ENCODE assay signal across 15 cellular contexts in the genomic region with DNA sequence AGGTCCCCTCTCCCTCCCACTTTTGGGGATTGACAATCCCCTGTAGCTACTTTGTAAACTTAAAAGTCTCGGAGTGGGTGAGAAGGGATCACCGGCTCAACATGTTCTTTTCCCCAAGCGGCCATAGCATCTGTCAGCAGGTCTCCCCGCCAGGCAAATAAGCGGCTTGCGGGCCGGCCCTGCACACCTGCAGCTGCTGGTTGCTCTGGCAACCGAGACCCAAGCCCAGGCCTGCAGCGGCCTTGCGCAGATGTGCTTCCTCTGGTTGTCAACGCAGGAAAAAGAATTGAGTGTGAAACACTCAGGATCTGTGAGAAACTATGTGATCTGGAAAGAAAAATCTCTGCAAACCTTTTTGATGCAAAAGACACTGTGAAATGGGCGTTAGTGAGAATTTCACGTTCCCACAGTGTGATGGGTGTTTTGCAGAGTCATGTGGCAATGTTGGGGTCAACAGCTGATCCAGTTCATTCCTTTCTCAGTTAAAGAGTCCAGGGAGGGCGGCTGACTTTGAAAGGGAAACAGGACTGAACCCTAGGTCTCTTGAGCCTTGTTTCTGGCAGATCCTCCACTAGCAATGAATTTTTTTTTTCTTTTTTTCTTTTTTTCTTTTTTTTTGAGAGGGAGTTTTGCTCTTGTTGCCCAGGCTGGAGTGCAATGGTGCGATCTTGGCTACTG. TPM values are rescaled to one million over a fixed set of nuclear protein-coding genes. Genes with fewer than 3 reads are reported as not detected.
A peak's percentile ranks its signal among the peaks of the same experiment; 100 is the strongest.
DNase-seq lines count a peak whose midpoint lies in the region; ATAC-seq and TF ChIP-seq lines count a peak whose summit lies in the region.
"Had no signal": no experiment of that assay in that cellular context is flagged by ENCODE, and none has a peak within 500 bp of the region (broad histone marks: within the 10 kb centered on the region; RNA-seq: fewer than 3 reads in every experiment).

No MANE protein-coding gene starts in this region.

- H3K27ac Mint-ChIP-seq in activated CD4-positive, alpha-beta memory T cell treated with anti-CD3 and anti-CD28 coated beads, Interleukin-2, amount 10 ng/mL, durations not matched to agents 7 days and 5 days, result no peak overlapping the region
- no peak overlapping the region for H3K27ac Mint-ChIP-seq in activated CD4-positive, alpha-beta memory T cell treated with anti-CD3 and anti-CD28 coated beads for 36 hours
- no peak overlapping the region for H3K27ac Mint-ChIP-seq in glutamatergic neuron (ENCODE audit: unreplicated experiment)

- H4K20me1 ChIP-seq in OCI-LY3 (ENCODE audit: insufficient read depth, low read length), result no peaks in the 10 kb centered on the region

- peaks cover 3% of the 10 kb centered on the region for H3K36me3 Mint-ChIP-seq in activated CD4-positive, alpha-beta memory T cell treated with anti-CD3 and anti-CD28 coated beads, Interleukin-2, amount 10 ng/mL, durations not matched to agents 7 days and 5 days (ENCODE audit: low read depth)
- H3K36me3 Mint-ChIP-seq in activated CD4-positive, alpha-beta memory T cell treated with anti-CD3 and anti-CD28 coated beads for 36 hours, result peaks cover 3% of the 10 kb centered on the region
- no peaks in the 10 kb centered on the region for H3K36me3 Mint-ChIP-seq in glutamatergic neuron (ENCODE audit: unreplicated experiment)

- intact Hi-C loops in activated CD4-positive, alpha-beta memory T cell treated with anti-CD3 and anti-CD28 coated beads for 36 hours (cut with micrococcal nuclease), result loop anchor here (5.0 kb wide), 1 partner anchor 402 kb away; a partner anchor contains a TSS
- intact Hi-C loops in sciatic nerve (cut with DNase I), result no loop called here

- H3K4me1 ChIP-seq in OCI-LY3 (ENCODE audit: low read length) (peaks cover 45% of the 10 kb centered on the region), foreskin keratinocyte (peaks cover 11% of the 10 kb centered on the region)
- H3K4me1 ChIP-seq: parathyroid adenoma had no signal

- no peaks in the 10 kb centered on the region for H3K9me3 ChIP-seq in OCI-LY3 (ENCODE audit: insufficient read depth, low read length)
- H3K9me3 ChIP-seq: tibial artery had no signal

- H2AFZ ChIP-seq in OCI-LY3 (ENCODE audit: low read depth, low read length), result no peak overlapping the region
- H2AFZ ChIP-seq: parathyroid adenoma had no signal

- H3K27me3 ChIP-seq in OCI-LY3 (ENCODE audit: low read depth, low read length), result peaks cover 17% of the 10 kb centered on the region
- H3K27me3 ChIP-seq in foreskin keratinocyte, result no peaks in the 10 kb centered on the region

- H3K4me2 ChIP-seq in OCI-LY3 (ENCODE audit: low read length), result peak overlapping the region; percentile 80

- peak; percentile 14 for DNase-seq in activated CD4-positive, alpha-beta memory T cell treated with anti-CD3 and anti-CD28 coated beads, Interleukin-2, amount 10 ng/mL, durations not matched to agents 7 days and 5 days
- no peak for DNase-seq in activated CD4-positive, alpha-beta memory T cell treated with anti-CD3 and anti-CD28 coated beads for 36 hours
- DNase-seq in glutamatergic neuron (peak; percentile 26), sciatic nerve (ENCODE audit: low spot score) (no peak), foreskin keratinocyte (no peak), MV-4-11 (lab: John Stamatoyannopoulos, UW) (no peak), midbrain (lab: John Stamatoyannopoulos, UW) (no peak)
- DNase-seq: Calu3; erythroblast; KG1; NCI-H187 treated with DMSO at 0.1 percent for 48 hours; NK-92 treated with Interleukin-12 subunit alpha and Interleukin-12 subunit beta, amount 100 ng/mL, for 24 hours; tibial artery had no signal

- H3K4me3 Mint-ChIP-seq in activated CD4-positive, alpha-beta memory T cell treated with anti-CD3 and anti-CD28 coated beads, Interleukin-2, amount 10 ng/mL, durations not matched to agents 7 days and 5 days, result no peak overlapping the region
- H3K4me3 Mint-ChIP-seq in activated CD4-positive, alpha-beta memory T cell treated with anti-CD3 and anti-CD28 coated beads for 36 hours, result no peak overlapping the region
- no peak overlapping the region for H3K4me3 Mint-ChIP-seq in glutamatergic neuron (ENCODE audit: unreplicated experiment)

- H3K9me3 Mint-ChIP-seq in activated CD4-positive, alpha-beta memory T cell treated with anti-CD3 and anti-CD28 coated beads, Interleukin-2, amount 10 ng/mL, durations not matched to agents 7 days and 5 days, result no peaks in the 10 kb centered on the region
- H3K9me3 Mint-ChIP-seq in activated CD4-positive, alpha-beta memory T cell treated with anti-CD3 and anti-CD28 coated beads for 36 hours, result no peaks in the 10 kb centered on the region
- H3K9me3 Mint-ChIP-seq in glutamatergic neuron (ENCODE audit: unreplicated experiment), result peaks cover 1% of the 10 kb centered on the region

- ATAC-seq in sciatic nerve, result peak; percentile 88
- ATAC-seq in foreskin keratinocyte, result no peak

- H3K27me3 Mint-ChIP-seq in activated CD4-positive, alpha-beta memory T cell treated with anti-CD3 and anti-CD28 coated beads, Interleukin-2, amount 10 ng/mL, durations not matched to agents 7 days and 5 days, result peaks cover 11% of the 10 kb centered on the region
- H3K27me3 Mint-ChIP-seq in activated CD4-positive, alpha-beta memory T cell treated with anti-CD3 and anti-CD28 coated beads for 36 hours, result no peaks in the 10 kb centered on the region
- peaks cover 4% of the 10 kb centered on the region for H3K27me3 Mint-ChIP-seq in glutamatergic neuron (ENCODE audit: unreplicated experiment)

- H3K79me2 ChIP-seq in OCI-LY3 (ENCODE audit: low read length), result no peaks in the 10 kb centered on the region
- H3K79me2 ChIP-seq: parathyroid adenoma had no signal

- H3K27ac ChIP-seq in OCI-LY3 (ENCODE audit: low read length) (no peak overlapping the region), foreskin keratinocyte (no peak overlapping the region)
- H3K27ac ChIP-seq: parathyroid adenoma, tibial artery had no signal

- TF ChIP-seq CTCF in OCI-LY3 (IDR thresholded peaks at IDR 0.05; ENCODE audit: low read depth, low read length) (no peak), glutamatergic neuron (IDR thresholded peaks at IDR 0.05; ENCODE audit: partially characterized antibody, unreplicated experiment) (no peak), foreskin keratinocyte (conservative IDR thresholded peaks at IDR 0.05) (no peak)

- peak overlapping the region; percentile 57 for H3K4me3 ChIP-seq in OCI-LY3 (ENCODE audit: low read length)
- H3K4me3 ChIP-seq: tibial artery had no signal

- peaks cover 4% of the 10 kb centered on the region for H3K36me3 ChIP-seq in OCI-LY3 (replicated peaks; ENCODE audit: low read depth, low read length)
- H3K36me3 ChIP-seq: tibial artery had no signal

- H3K9ac ChIP-seq in OCI-LY3 (ENCODE audit: low read length), result peak overlapping the region; percentile 21; the same call in 1 of the 2 replicates
- H3K9ac ChIP-seq: parathyroid adenoma had no signal

- POLR2A ChIA-PET in activated CD4-positive, alpha-beta memory T cell treated with anti-CD3 and anti-CD28 coated beads, Interleukin-2, amount 10 ng/mL, durations not matched to agents 7 days and 5 days (lab: Charles Lee), result no interaction called here
- POLR2A ChIA-PET in activated CD4-positive, alpha-beta memory T cell treated with anti-CD3 and anti-CD28 coated beads for 36 hours (lab: Charles Lee), result no interaction called here

- peaks cover 28% of the 10 kb centered on the region for H3K4me1 Mint-ChIP-seq in activated CD4-positive, alpha-beta memory T cell treated with anti-CD3 and anti-CD28 coated beads, Interleukin-2, amount 10 ng/mL, durations not matched to agents 7 days and 5 days
- peaks cover 22% of the 10 kb centered on the region for H3K4me1 Mint-ChIP-seq in activated CD4-positive, alpha-beta memory T cell treated with anti-CD3 and anti-CD28 coated beads for 36 hours (ENCODE audit: low read depth)
- peaks cover 17% of the 10 kb centered on the region for H3K4me1 Mint-ChIP-seq in glutamatergic neuron (ENCODE audit: low read depth, unreplicated experiment)

- CTCF ChIA-PET in activated CD4-positive, alpha-beta memory T cell treated with anti-CD3 and anti-CD28 coated beads, Interleukin-2, amount 10 ng/mL, durations not matched to agents 7 days and 5 days (lab: Charles Lee), result interaction anchor here (1.0 kb wide), 1 partner anchor 153 kb away, joined by 3 read pairs; no protein-coding TSS in a partner anchor
- CTCF ChIA-PET in activated CD4-positive, alpha-beta memory T cell treated with anti-CD3 and anti-CD28 coated beads for 36 hours (lab: Charles Lee), result no interaction called here

RNA-seq across cellular contexts. Expression of a gene that starts 28.4 kb away (rescaled TPM):
- total RNA-seq in activated CD4-positive, alpha-beta memory T cell treated with anti-CD3 and anti-CD28 coated beads, Interleukin-2, amount 10 ng/mL, durations not matched to agents 7 days and 5 days, result 10 to 100 TPM; 81.4 to 89.3 TPM
- 100 to 1,000 TPM; 127 to 142 TPM for total RNA-seq in activated CD4-positive, alpha-beta memory T cell treated with anti-CD3 and anti-CD28 coated beads for 36 hours
- total RNA-seq in glutamatergic neuron (ENCODE audit: unreplicated experiment) (166 TPM), sciatic nerve (97.5 TPM), foreskin keratinocyte (84.7 and 90.6 TPM in 2 replicates)
- polyA plus RNA-seq in foreskin keratinocyte, result 91.0 and 95.9 TPM in 2 replicates

Comparison
In these comparisons a context has a peak if more than half of its experiments do, and no peak if none do; other contexts are left out.
1. DNase-seq: peak in activated CD4-positive, alpha-beta memory T cell treated with anti-CD3 and anti-CD28 coated beads, Interleukin-2, amount 10 ng/mL, durations not matched to agents 7 days and 5 days (single experiment) and glutamatergic neuron (single experiment); none in activated CD4-positive, alpha-beta memory T cell treated with anti-CD3 and anti-CD28 coated beads for 36 hours (single experiment), sciatic nerve (single experiment), foreskin keratinocyte (0 of 2), MV-4-11 (single experiment) and midbrain (single experiment).